22 cellular contexts compared by ENCODE assay signal in the genomic region with DNA sequence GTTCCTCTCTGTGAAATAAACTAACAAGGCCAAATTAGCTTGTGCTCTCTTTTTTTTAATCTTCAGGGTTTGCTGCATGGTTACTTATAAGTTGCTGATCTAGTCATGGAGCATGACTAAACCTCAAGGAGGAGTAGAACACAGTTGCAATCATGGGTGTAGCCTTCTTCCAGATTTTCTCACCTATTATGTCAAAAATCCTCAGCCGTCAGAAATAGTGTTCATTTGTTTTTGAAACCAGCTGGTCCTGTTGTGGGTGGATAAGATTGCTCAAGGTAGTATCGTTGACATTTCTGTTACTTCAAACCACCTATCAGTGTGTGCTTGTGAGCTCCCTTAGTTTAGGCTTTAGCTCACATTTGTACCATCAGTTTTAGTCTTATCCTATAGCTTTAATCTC. TPM values are rescaled to one million over a fixed set of nuclear protein-coding genes. Genes with fewer than 3 reads are reported as not detected.
A peak's percentile ranks its signal among the peaks of the same experiment; 100 is the strongest.
DNase-seq lines count a peak whose midpoint lies in the region; ATAC-seq and TF ChIP-seq lines count a peak whose summit lies in the region.
"Had no signal": no experiment of that assay in that cellular context is flagged by ENCODE, and none has a peak within 500 bp of the region (broad histone marks: within the 10 kb centered on the region; RNA-seq: fewer than 3 reads in every experiment).

No MANE protein-coding gene starts in this region.

- peaks cover 6% of the 10 kb centered on the region for H3K4me1 ChIP-seq in endodermal cell (ENCODE audit: control insufficient read depth, insufficient read depth, low read length)
- H3K4me1 ChIP-seq in tibial artery = peaks cover 0 to 18% (median 0%) of the 10 kb centered on the region in 4 donors
- H3K4me1 ChIP-seq: prostate gland had no signal

- WGBS in endodermal cell (ENCODE audit: insufficient coverage in 1 of 2, insufficient read length in 1 of 2), 2 experiments = 83 to 100% methylated on average over 1 to 2 of the region's 2 CpGs

- no peak overlapping the region for H3K4me3 Mint-ChIP-seq in endodermal cell
- H3K4me3 Mint-ChIP-seq: memory B cell; stimulated activated memory B cell treated with anti-CD40 and anti-IgM and Interleukin-4, amounts not matched to agents 10 μg/mL and 1 μg/mL and 100 μg/mL, for 72 hours had no signal

- TF ChIP-seq CTCF in endodermal cell (conservative IDR thresholded peaks at IDR 0.05) (no peak), tibial artery (IDR thresholded peaks at IDR 0.05) (no peak)

- H3K4me1 Mint-ChIP-seq in endodermal cell = peaks cover 11% of the 10 kb centered on the region

- intact Hi-C loops in tibial artery (cut with DNase I; ENCODE audit: low total_unique reads) = no loop called here

- no peak for DNase-seq in activated CD4-positive, CD25-positive, alpha-beta regulatory T cell (lab: John Stamatoyannopoulos, UW)
- DNase-seq in endodermal cell (no peak), renal cortical epithelial cell (ENCODE audit: low read depth) (peak; percentile 52), tibial artery (no peak), NOMO-1 treated with dmso at 0.1 percent for 144 hours (lab: John Stamatoyannopoulos, UW; ENCODE audit: unreplicated experiment) (no peak), glomerular visceral epithelial cell (ENCODE audit: extremely low spot score) (no peak)
- DNase-seq: activated CD4-positive, alpha-beta T cell treated with anti-CD3 and anti-CD28 coated beads, Interleukin-2, amount 50 U/mL, for 48 hours; anterior cingulate cortex; C1 segment of cervical spinal cord; DMS79; MG63; naive thymus-derived CD8-positive, alpha-beta T cell; NCI-H187 treated with DMSO at 0.1 percent for 48 hours; NCI-H446; NK-92 treated with Interleukin-12 subunit alpha and Interleukin-12 subunit beta, amount 100 ng/mL, for 24 hours; upper lobe of left lung had no signal

- no peaks in the 10 kb centered on the region for H3K36me3 ChIP-seq in endodermal cell (ENCODE audit: control insufficient read depth, insufficient read depth, low read length)
- no peaks in the 10 kb centered on the region for H3K36me3 ChIP-seq in tibial artery
- H3K36me3 ChIP-seq: MG63, prostate gland, upper lobe of left lung had no signal

- ATAC-seq in activated CD4-positive, CD25-positive, alpha-beta regulatory T cell treated with anti-CD3 and anti-CD28 coated beads, Interleukin-2, amount 50 U/mL, for 24 hours = peak; percentile 61 to 69
- ATAC-seq in HG02870 (IDR thresholded peaks at IDR 0.05; ENCODE audit: unreplicated experiment) = peak; percentile 42
- ATAC-seq: naive thymus-derived CD8-positive, alpha-beta T cell; stimulated activated memory B cell treated with anti-CD40 and anti-IgM and Interleukin-4, amounts not matched to agents 10 μg/mL and 1 μg/mL and 100 μg/mL, for 72 hours had no signal

- H3K36me3 Mint-ChIP-seq in endodermal cell (ENCODE audit: low read depth) = peaks cover 3% of the 10 kb centered on the region
- H3K36me3 Mint-ChIP-seq: memory B cell had no signal

- H3K4me3 ChIP-seq in endodermal cell (ENCODE audit: low read length) (peak overlapping the region; percentile 25), tibial artery (no peak overlapping the region)
- H3K4me3 ChIP-seq: MG63, prostate gland, upper lobe of left lung had no signal

- H3K27ac Mint-ChIP-seq in endodermal cell = peak overlapping the region; percentile 3
- H3K27ac Mint-ChIP-seq: memory B cell; stimulated activated memory B cell treated with anti-CD40 and anti-IgM and Interleukin-4, amounts not matched to agents 10 μg/mL and 1 μg/mL and 100 μg/mL, for 72 hours had no signal

- no peaks in the 10 kb centered on the region for H3K27me3 ChIP-seq in endodermal cell (ENCODE audit: control insufficient read depth, insufficient read depth, low read length, poor library complexity, severe bottlenecking)
- no peaks in the 10 kb centered on the region for H3K27me3 ChIP-seq in tibial artery
- H3K27me3 ChIP-seq: MG63, upper lobe of left lung had no signal

- H3K9me3 Mint-ChIP-seq in endodermal cell = no peaks in the 10 kb centered on the region
- H3K9me3 Mint-ChIP-seq: memory B cell; naive thymus-derived CD8-positive, alpha-beta T cell; stimulated activated memory B cell treated with anti-CD40 and anti-IgM and Interleukin-4, amounts not matched to agents 10 μg/mL and 1 μg/mL and 100 μg/mL, for 72 hours had no signal

- H3K9me3 ChIP-seq in endodermal cell (ENCODE audit: control insufficient read depth, low read length) (no peaks in the 10 kb centered on the region), tibial artery (no peaks in the 10 kb centered on the region)
- H3K9me3 ChIP-seq: MG63, prostate gland, upper lobe of left lung had no signal

- H3K27ac ChIP-seq in endodermal cell (ENCODE audit: low read depth, low read length) = no peak overlapping the region
- H3K27ac ChIP-seq in tibial artery = no peak overlapping the region
- H3K27ac ChIP-seq: prostate gland, RWPE1, upper lobe of left lung had no signal

- no peak overlapping the region for H3K9ac ChIP-seq in endodermal cell (ENCODE audit: extremely low read depth, low read length, poor library complexity, severe bottlenecking)

- no peaks in the 10 kb centered on the region for H3K27me3 Mint-ChIP-seq in endodermal cell (ENCODE audit: insufficient read depth)
- H3K27me3 Mint-ChIP-seq: memory B cell; naive thymus-derived CD8-positive, alpha-beta T cell; stimulated activated memory B cell treated with anti-CD40 and anti-IgM and Interleukin-4, amounts not matched to agents 10 μg/mL and 1 μg/mL and 100 μg/mL, for 72 hours had no signal

RNA-seq across cellular contexts. Expression of a gene that starts 11.2 kb away (rescaled TPM):
- total RNA-seq in endodermal cell = 10 to 100 TPM; 29.4 to 32.0 TPM
- 16.7 TPM for polyA plus RNA-seq in endodermal cell (2013, experiment 1 of 2)
- polyA plus RNA-seq in endodermal cell (2013, experiment 2 of 2) = 16.1 TPM
- 23.4 and 45.2 TPM in 2 replicates for total RNA-seq in renal cortical epithelial cell

RNA-seq across cellular contexts. Expression of a gene that starts 11.4 kb away (rescaled TPM):
- total RNA-seq in endodermal cell (10 to 100 TPM; 38.2 to 48.8 TPM), renal cortical epithelial cell (58.5 and 76.8 TPM in 2 replicates)
- 19.4 TPM for polyA plus RNA-seq in endodermal cell (2013, experiment 1 of 2)
- 18.4 TPM for polyA plus RNA-seq in endodermal cell (2013, experiment 2 of 2)
